In the genomic region with DNA sequence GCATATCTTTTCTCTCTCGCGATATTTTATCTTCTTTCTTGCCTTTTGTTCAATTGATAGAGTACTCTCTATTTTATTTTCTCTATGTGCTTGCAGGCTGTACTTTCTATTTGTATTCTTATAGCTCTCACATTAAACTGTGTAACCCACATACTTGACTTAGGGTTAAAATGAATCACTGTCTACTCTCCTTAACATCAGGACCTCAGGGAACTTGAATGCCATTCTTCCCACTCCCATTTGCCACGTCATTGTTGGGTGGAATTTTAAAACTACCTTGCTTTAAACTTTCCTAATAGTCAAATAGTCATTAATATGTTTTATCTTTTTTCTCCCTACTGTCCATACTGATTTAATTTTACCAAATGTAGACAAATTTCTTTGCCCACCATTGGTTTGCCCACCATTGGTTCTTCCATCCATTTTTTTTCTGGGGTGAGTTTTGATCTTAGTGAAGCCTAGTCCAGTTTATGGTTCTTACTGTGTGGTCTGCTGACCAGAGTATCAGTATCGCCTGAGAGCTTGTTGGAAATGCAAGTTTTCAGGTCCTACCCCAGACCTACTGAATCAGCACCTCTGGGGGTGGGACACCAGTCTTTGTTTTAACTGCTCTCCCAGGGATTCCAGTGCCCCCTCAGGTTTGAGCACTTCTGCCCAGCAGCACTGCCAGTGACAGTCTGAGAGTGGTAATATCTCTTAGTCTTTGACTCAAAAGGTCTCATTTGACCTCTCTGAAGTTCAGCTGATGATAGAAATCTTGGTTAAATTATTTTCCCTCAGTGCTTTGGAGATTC, we compare ENCODE assay signal across 1 cellular context.
TF ChIP-seq lines count a peak whose summit lies in the region.

No MANE protein-coding gene starts in this region.

TF ChIP-seq in neural cell, 6 proteins besides CTCF, POLR2A, EP300 and RAD21:
- TF ChIP-seq REST (IDR thresholded peaks at IDR 0.05; ENCODE audit: borderline replicate concordance) = no peak
- no peak for TF ChIP-seq TAF1 (IDR thresholded peaks at IDR 0.05; ENCODE audit: low read depth)
- TF ChIP-seq EZH2 (IDR thresholded peaks at IDR 0.05; ENCODE audit: borderline replicate concordance, insufficient read depth, low read length, poor library complexity, severe bottlenecking) = no peak
- no peak for TF ChIP-seq POLR2AphosphoS5 (IDR thresholded peaks at IDR 0.05)
- no peak for TF ChIP-seq MXI1 (conservative IDR thresholded peaks at IDR 0.05; ENCODE audit: poor library complexity, severe bottlenecking)
- no peak for TF ChIP-seq SMC3 (conservative IDR thresholded peaks at IDR 0.05; ENCODE audit: poor library complexity)
